8 cellular contexts compared by ENCODE assay signal in genomic region chr5:143435207-143435657, GRCh38. TPM values are rescaled to one million over a fixed set of nuclear protein-coding genes. Genes with fewer than 3 reads are reported as not detected.
DNase-seq lines count a peak whose midpoint lies in the region; ATAC-seq and TF ChIP-seq lines count a peak whose summit lies in the region.

No MANE protein-coding gene starts in this region.

- H3K36me3 Mint-ChIP-seq in activated naive CD4-positive, alpha-beta T cell treated with anti-CD3 and anti-CD28 coated beads, Interleukin-2, amount 10 ng/mL, durations not matched to agents 7 days and 5 days: peaks cover 1% of the 10 kb centered on the region

- H3K9ac ChIP-seq in SK-N-MC (ENCODE audit: insufficient read length): no peak overlapping the region

- H3K9me3 ChIP-seq in SK-N-MC (ENCODE audit: low read depth, low read length) (no peaks in the 10 kb centered on the region), spleen (no peaks in the 10 kb centered on the region)

- H3K27ac Mint-ChIP-seq in activated naive CD4-positive, alpha-beta T cell treated with anti-CD3 and anti-CD28 coated beads, Interleukin-2, amount 10 ng/mL, durations not matched to agents 7 days and 5 days: peak overlapping the region; percentile 93

- peak in 1 of 3 donors; percentile 37 for TF ChIP-seq POLR2A in spleen (IDR thresholded peaks at IDR 0.05)

- H3K27me3 ChIP-seq in spleen (replicated peaks in 1 of 7): no peaks in the 10 kb centered on the region

- peak overlapping the region; percentile 81 for H3K4me3 Mint-ChIP-seq in activated naive CD4-positive, alpha-beta T cell treated with anti-CD3 and anti-CD28 coated beads, Interleukin-2, amount 10 ng/mL, durations not matched to agents 7 days and 5 days

- no peaks in the 10 kb centered on the region for H3K9me3 Mint-ChIP-seq in activated naive CD4-positive, alpha-beta T cell treated with anti-CD3 and anti-CD28 coated beads, Interleukin-2, amount 10 ng/mL, durations not matched to agents 7 days and 5 days

- intact Hi-C loops in spleen (cut with DNase I; ENCODE audit: low total_unique reads): no loop called here

- H3K4me1 ChIP-seq in spleen: peaks cover 13 to 51% (median 29%) of the 10 kb centered on the region in 6 donors

- DNase-seq in activated naive CD4-positive, alpha-beta T cell treated with anti-CD3 and anti-CD28 coated beads, Interleukin-2, amount 10 ng/mL, durations not matched to agents 7 days and 5 days: peak; percentile 46
- no peak for DNase-seq in activated naive CD4-positive, alpha-beta T cell treated with anti-CD3 and anti-CD28 coated beads, Interleukin-2, amount 50 U/mL, for 16 hours
- DNase-seq in SK-N-MC (ENCODE audit: low read depth, low spot score): no peak
- DNase-seq in fibroblast of villous mesenchyme (ENCODE audit: low read depth): peak; percentile 50
- DNase-seq in spleen: no peak
- DNase-seq in cerebellar cortex (ENCODE audit: low spot score): no peak
- DNase-seq in NCI-H1436 (lab: John Stamatoyannopoulos, UW): no peak

- H3K27ac ChIP-seq in SK-N-MC (no peak overlapping the region), spleen (peak overlapping the region; percentile 14 to 88 (median 82))

- peak; percentile 87 for ATAC-seq in HG02981 (IDR thresholded peaks at IDR 0.05; ENCODE audit: unreplicated experiment)

- H3K36me3 ChIP-seq in SK-N-MC (ENCODE audit: insufficient read depth, low read length) (no peaks in the 10 kb centered on the region), spleen (no peaks in the 10 kb centered on the region)

- no peaks in the 10 kb centered on the region for H3K27me3 Mint-ChIP-seq in activated naive CD4-positive, alpha-beta T cell treated with anti-CD3 and anti-CD28 coated beads, Interleukin-2, amount 10 ng/mL, durations not matched to agents 7 days and 5 days

- CTCF ChIA-PET in activated naive CD4-positive, alpha-beta T cell treated with anti-CD3 and anti-CD28 coated beads, Interleukin-2, amount 10 ng/mL, durations not matched to agents 7 days and 5 days (lab: Charles Lee): interaction anchor here (0.8 to 3.8 kb wide), 5 partner anchors 11 to 433 kb away, joined by 3 to 19 read pairs (median 6); partner anchors contain the start of gene NR3C1

- 1 to 11% (median 7%) methylated on average over 6 of the region's 6 CpGs for WGBS in spleen, 5 donors

- H3K4me3 ChIP-seq in SK-N-MC (peak overlapping the region; percentile 41), fibroblast of villous mesenchyme (ENCODE audit: low read depth, low read length) (peak overlapping the region; percentile 17), spleen (peak overlapping the region; percentile 1 to 65 (median 31))

- H3K4me1 Mint-ChIP-seq in activated naive CD4-positive, alpha-beta T cell treated with anti-CD3 and anti-CD28 coated beads, Interleukin-2, amount 10 ng/mL, durations not matched to agents 7 days and 5 days: peaks cover 38% of the 10 kb centered on the region

- TF ChIP-seq CTCF in fibroblast of villous mesenchyme (IDR thresholded peaks at IDR 0.05; ENCODE audit: insufficient read depth, low read depth, low read length) (no peak), spleen (IDR thresholded peaks at IDR 0.05 in 8 of 11, conservative IDR thresholded peaks at IDR 0.05 in 3 of 11) (no peak)

RNA-seq across cellular contexts. Expression of gene NR3C1, which starts 31.7 kb away (rescaled TPM):
- 44.8 and 55.7 TPM in 2 replicates for total RNA-seq in fibroblast of villous mesenchyme
- total RNA-seq in spleen: 10 to 100 TPM; 58.4 to 97.8 (median 85.0) TPM
- 10 to 100 TPM; 18.2 to 23.2 (median 20.6) TPM for polyA plus RNA-seq in spleen

Comparison
In these comparisons a context has a peak if more than half of its experiments do, and no peak if none do; other contexts are left out.
1. DNase-seq: peak in activated naive CD4-positive, alpha-beta T cell treated with anti-CD3 and anti-CD28 coated beads, Interleukin-2, amount 10 ng/mL, durations not matched to agents 7 days and 5 days (single experiment) and fibroblast of villous mesenchyme (single experiment); none in activated naive CD4-positive, alpha-beta T cell treated with anti-CD3 and anti-CD28 coated beads, Interleukin-2, amount 50 U/mL, for 16 hours (single experiment), SK-N-MC (single experiment), spleen (single experiment), cerebellar cortex (single experiment) and NCI-H1436 (single experiment).
2. Peak in every context shown above with its lines, with median percentiles within 50 percentile points of each other: H3K4me3 ChIP-seq.